Comparison of ENCODE assay signal across 19 cellular contexts in genomic region chr6:143125455-143125854, GRCh38.
DNase-seq lines count a peak whose midpoint lies in the region; ATAC-seq and TF ChIP-seq lines count a peak whose summit lies in the region.
"Had no signal": no experiment of that assay in that cellular context is flagged by ENCODE, and none has a peak within 500 bp of the region (broad histone marks: within the 10 kb centered on the region; RNA-seq: fewer than 3 reads in every experiment).

No MANE protein-coding gene starts in this region.

- CTCF ChIA-PET in HEK293T (lab: Yijun Ruan, JAX) = no interaction called here

- H3K36me3 Mint-ChIP-seq in stimulated activated effector memory CD8-positive, alpha-beta T cell treated with anti-CD3 and anti-CD28 coated beads, Interleukin-12 subunit alpha, Interleukin-12 subunit beta, amount 100 ng/mL, for 72 hours = no peaks in the 10 kb centered on the region

- no peak overlapping the region for H3K4me3 Mint-ChIP-seq in stimulated activated effector memory CD8-positive, alpha-beta T cell treated with anti-CD3 and anti-CD28 coated beads, Interleukin-12 subunit alpha, Interleukin-12 subunit beta, amount 100 ng/mL, for 72 hours
- H3K4me3 Mint-ChIP-seq: CD8-positive, alpha-beta T cell; dendritic cell treated with granulocyte-macrophage colony-stimulating factor and Interleukin-4, amounts not matched to agents 40 ng/mL and 50 ng/mL, for 4 days; mesothelial cell of epicardium had no signal

- no peak for ATAC-seq in stimulated activated effector memory CD8-positive, alpha-beta T cell treated with anti-CD3 and anti-CD28 coated beads, Interleukin-12 subunit alpha, Interleukin-12 subunit beta, amount 100 ng/mL, for 72 hours
- no peak for ATAC-seq in HG03045 (IDR thresholded peaks at IDR 0.05; ENCODE audit: unreplicated experiment)
- ATAC-seq: CD8-positive, alpha-beta T cell; left cardiac atrium had no signal

- H3K9me3 Mint-ChIP-seq in stimulated activated effector memory CD8-positive, alpha-beta T cell treated with anti-CD3 and anti-CD28 coated beads, Interleukin-12 subunit alpha, Interleukin-12 subunit beta, amount 100 ng/mL, for 72 hours = peaks cover 3% of the 10 kb centered on the region

- no peak for TF ChIP-seq CTCF in brain microvascular endothelial cell (IDR thresholded peaks at IDR 0.05; ENCODE audit: low read depth, low read length, missing control alignments)

- peak; percentile 75 for DNase-seq in D341Med (ENCODE audit: low spot score)
- peak; percentile 38 for DNase-seq in HEK293T (ENCODE audit: extremely low spot score)
- DNase-seq in NCI-H69 (lab: John Stamatoyannopoulos, UW) = peak; percentile 54
- peak; percentile 65 for DNase-seq in brain microvascular endothelial cell
- no peak for DNase-seq in stimulated activated effector memory CD8-positive, alpha-beta T cell treated with anti-CD3 and anti-CD28 coated beads, Interleukin-12 subunit alpha, Interleukin-12 subunit beta, amount 100 ng/mL, for 72 hours (ENCODE audit: low spot score in 2 of 2)
- no peak for DNase-seq in activated CD8-positive, alpha-beta memory T cell treated with anti-CD3 and anti-CD28 coated beads for 24 hours
- DNase-seq in dedifferentiated amniotic fluid mesenchymal stem cell (ENCODE audit: extremely low spot score) = no peak
- DNase-seq: activated CD4-positive, alpha-beta T cell treated with anti-CD3 and anti-CD28 coated beads, Interleukin-2, amount 50 U/mL, for 48 hours; activated naive CD4-positive, alpha-beta T cell treated with anti-CD3 and anti-CD28 coated beads, Interleukin-2, amount 50 U/mL, for 16 hours; CD8-positive, alpha-beta T cell; HCEC 1CT; left cardiac atrium; NCI-H1092 treated with DMSO at 0.1 percent for 48 hours; transverse colon had no signal

- H3K27me3 ChIP-seq in brain microvascular endothelial cell (replicated peaks) = no peaks in the 10 kb centered on the region
- H3K27me3 ChIP-seq: breast epithelium, transverse colon had no signal

- no peak overlapping the region for H3K4me3 ChIP-seq in brain microvascular endothelial cell (ENCODE audit: low read depth, low read length)
- H3K4me3 ChIP-seq: breast epithelium, transverse colon had no signal

- no peaks in the 10 kb centered on the region for H3K36me3 ChIP-seq in brain microvascular endothelial cell (replicated peaks)
- H3K36me3 ChIP-seq: breast epithelium, transverse colon had no signal

- H3K27ac Mint-ChIP-seq in stimulated activated effector memory CD8-positive, alpha-beta T cell treated with anti-CD3 and anti-CD28 coated beads, Interleukin-12 subunit alpha, Interleukin-12 subunit beta, amount 100 ng/mL, for 72 hours = no peak overlapping the region
- H3K27ac Mint-ChIP-seq: CD8-positive, alpha-beta T cell; dendritic cell treated with granulocyte-macrophage colony-stimulating factor and Interleukin-4, amounts not matched to agents 40 ng/mL and 50 ng/mL, for 4 days; mesothelial cell of epicardium had no signal

- in situ Hi-C loops in brain microvascular endothelial cell (cut with HindIII; ENCODE audit: low pct_ligation_motif_present, low sequenced_read_pairs) = no loop called here

- POLR2A ChIA-PET in HEK293T (lab: Yijun Ruan, JAX) = no interaction called here

- H3K4me1 Mint-ChIP-seq in stimulated activated effector memory CD8-positive, alpha-beta T cell treated with anti-CD3 and anti-CD28 coated beads, Interleukin-12 subunit alpha, Interleukin-12 subunit beta, amount 100 ng/mL, for 72 hours = peaks cover 7% of the 10 kb centered on the region
- H3K4me1 Mint-ChIP-seq: mesothelial cell of epicardium had no signal

- H3K27ac ChIP-seq in brain microvascular endothelial cell = peak overlapping the region; percentile 76
- H3K27ac ChIP-seq: breast epithelium, KMS-11, transverse colon had no signal

TF ChIP-seq in HEK293T, 16 proteins besides CTCF, POLR2A, EP300 and RAD21:
- TF ChIP-seq CTBP1 (IDR thresholded peaks at IDR 0.05; ENCODE audit: borderline replicate concordance) (no peak), PKNOX1 (IDR thresholded peaks at IDR 0.05) (peak; percentile 46; the same call in 1 of the 2 replicates)

Comparison
In these comparisons a context has a peak if more than half of its experiments do, and no peak if none do; other contexts are left out.
1. DNase-seq: peak in D341Med (single experiment), HEK293T (single experiment), NCI-H69 (single experiment) and brain microvascular endothelial cell (single experiment); none in stimulated activated effector memory CD8-positive, alpha-beta T cell treated with anti-CD3 and anti-CD28 coated beads, Interleukin-12 subunit alpha, Interleukin-12 subunit beta, amount 100 ng/mL, for 72 hours (0 of 2), activated CD8-positive, alpha-beta memory T cell treated with anti-CD3 and anti-CD28 coated beads for 24 hours (single experiment) and dedifferentiated amniotic fluid mesenchymal stem cell (single experiment).